9 cellular contexts compared by ENCODE assay signal in genomic region chr9:136943291-136944093, GRCh38. TPM values are rescaled to one million over a fixed set of nuclear protein-coding genes. Genes with fewer than 3 reads are reported as not detected.
A peak's percentile ranks its signal among the peaks of the same experiment; 100 is the strongest.
DNase-seq lines count a peak whose midpoint lies in the region; ATAC-seq, FAIRE-seq and TF ChIP-seq lines count a peak whose summit lies in the region.
"Had no signal": no experiment of that assay in that cellular context is flagged by ENCODE, and none has a peak within 500 bp of the region (broad histone marks: within the 10 kb centered on the region; RNA-seq: fewer than 3 reads in every experiment).

No MANE protein-coding gene starts in this region.

- H3K4me3 Mint-ChIP-seq in CD14-positive monocyte: peak overlapping the region; percentile 73 to 83
- H3K4me3 Mint-ChIP-seq in activated CD4-positive, alpha-beta memory T cell treated with anti-CD3 and anti-CD28 coated beads for 36 hours: peak overlapping the region; percentile 80

- peak overlapping the region; percentile 35 to 75 (median 69) for H3K27ac ChIP-seq in pancreas

- no peaks in the 10 kb centered on the region for H3K9me3 ChIP-seq in pancreas

- H3K4me1 Mint-ChIP-seq in CD14-positive monocyte: peaks cover 18% of the 10 kb centered on the region
- H3K4me1 Mint-ChIP-seq in activated CD4-positive, alpha-beta memory T cell treated with anti-CD3 and anti-CD28 coated beads for 36 hours (ENCODE audit: low read depth): peaks cover 12% of the 10 kb centered on the region

- H3K27ac Mint-ChIP-seq in CD14-positive monocyte: peak overlapping the region in 6 of 7 donors; percentile 30 to 66 (median 54)
- H3K27ac Mint-ChIP-seq in activated CD4-positive, alpha-beta memory T cell treated with anti-CD3 and anti-CD28 coated beads for 36 hours: peak overlapping the region; percentile 86

- intact Hi-C loops in CD14-positive monocyte (cut with micrococcal nuclease) (loop anchor here (2.0 to 10.0 kb wide), 4 partner anchors 57 to 139 kb away; partner anchors contain the start of genes AJM1 (in 1 of the 2), FUT7 (in 1 of the 2), PHPT1 (in 1 of the 2) and RABL6 (in 1 of the 2)), pancreas (cut with DNase I) (loop anchor here in 1 of 3 donors (10.0 kb wide), 2 partner anchors 99 to 149 kb away; partner anchors contain the start of genes AJM1, CCDC183, PHPT1 and TMEM141)
- intact Hi-C loops in activated CD4-positive, alpha-beta memory T cell treated with anti-CD3 and anti-CD28 coated beads for 36 hours (cut with micrococcal nuclease): loop anchor here (1.0 to 10.0 kb wide), 3 partner anchors 61 to 101 kb away; partner anchors contain the start of genes AJM1 and FUT7

- peaks cover 0 to 6% (median 4%) of the 10 kb centered on the region in 3 donors for H3K27me3 Mint-ChIP-seq in CD14-positive monocyte (ENCODE audit: low read depth in 3 of 3)
- no peaks in the 10 kb centered on the region for H3K27me3 Mint-ChIP-seq in activated CD4-positive, alpha-beta memory T cell treated with anti-CD3 and anti-CD28 coated beads for 36 hours

- peaks cover 0 to 2% (median 0%) of the 10 kb centered on the region in 7 donors for H3K9me3 Mint-ChIP-seq in CD14-positive monocyte
- no peaks in the 10 kb centered on the region for H3K9me3 Mint-ChIP-seq in activated CD4-positive, alpha-beta memory T cell treated with anti-CD3 and anti-CD28 coated beads for 36 hours

- FAIRE-seq in pancreas (lab: Jason Lieb, UNC): no peak

- no peaks in the 10 kb centered on the region for H3K27me3 ChIP-seq in pancreas

- POLR2A ChIA-PET in activated CD4-positive, alpha-beta memory T cell treated with anti-CD3 and anti-CD28 coated beads for 36 hours (lab: Charles Lee): interaction anchor here (1.0 to 1.4 kb wide), 4 partner anchors 13 to 91 kb away, joined by 3 to 4 read pairs (median 4); partner anchors contain the start of gene TRAF2

- H3K36me3 ChIP-seq in pancreas: peaks cover 7 to 31% (median 25%) of the 10 kb centered on the region in 3 donors

- 16 to 19% methylated on average over 42 to 51 of the region's 51 CpGs for WGBS in pancreas, 2 donors

- CTCF ChIA-PET in activated CD4-positive, alpha-beta memory T cell treated with anti-CD3 and anti-CD28 coated beads for 36 hours (lab: Charles Lee): interaction anchor here (0.9 to 3.4 kb wide), 7 partner anchors 12 to 101 kb away, joined by 3 to 13 read pairs (median 7); partner anchors contain the start of genes AJM1 and PAXX

- DNase-seq in CD14-positive monocyte (ENCODE audit: low spot score) (peak; percentile 54), GM19238 (ENCODE audit: insufficient read length, low spot score) (peak; percentile 65), fibroblast of peridontal ligament (ENCODE audit: extremely low read depth) (peak; percentile 10), pancreas (peak in 5 of 6 donors; percentile 44 to 76 (median 62)), NCI-H510A (lab: John Stamatoyannopoulos, UW) (no peak)
- peak; percentile 56 for DNase-seq in activated CD4-positive, alpha-beta memory T cell treated with anti-CD3 and anti-CD28 coated beads for 36 hours
- DNase-seq in NK-92 treated with Interleukin-12 subunit alpha and Interleukin-12 subunit beta, amount 100 ng/mL, for 24 hours (lab: John Stamatoyannopoulos, UW): no peak

- TF ChIP-seq CTCF in CD14-positive monocyte (IDR thresholded peaks at IDR 0.05): no peak
- no peak for TF ChIP-seq CTCF in pancreas (IDR thresholded peaks at IDR 0.05)

- H3K4me3 ChIP-seq in pancreas: peak overlapping the region; percentile 85 to 92 (median 88)

- ATAC-seq in HG03460 (IDR thresholded peaks at IDR 0.05; ENCODE audit: unreplicated experiment): peak; percentile 11
- ATAC-seq in pancreas: peak; percentile 1 to 24 (median 5)

- peaks cover 0 to 3% (median 0%) of the 10 kb centered on the region in 3 donors for H3K4me1 ChIP-seq in pancreas

- H3K36me3 Mint-ChIP-seq in CD14-positive monocyte: peaks cover 26 to 44% of the 10 kb centered on the region in 2 donors
- H3K36me3 Mint-ChIP-seq in activated CD4-positive, alpha-beta memory T cell treated with anti-CD3 and anti-CD28 coated beads for 36 hours: peaks cover 26% of the 10 kb centered on the region

RNA-seq across cellular contexts. Expression of gene FBXW5, which starts 1.0 kb away (rescaled TPM):
- 10 to 100 TPM; 85.3 to 92.7 TPM for polyA plus RNA-seq in CD14-positive monocyte
- total RNA-seq in activated CD4-positive, alpha-beta memory T cell treated with anti-CD3 and anti-CD28 coated beads for 36 hours: 10 to 100 TPM; 66.8 to 69.4 TPM
- total RNA-seq in pancreas: 10 to 100 TPM; 56.2 to 80.2 (median 60.4) TPM
- polyA plus RNA-seq in pancreas: 100 to 1,000 TPM; 112 to 117 TPM

RNA-seq across cellular contexts. Expression of gene C8G, which starts 1.6 kb away (rescaled TPM):
- polyA plus RNA-seq in CD14-positive monocyte (under 1 TPM in 1 of 2 donors, not detected in 1; 0.55 TPM), pancreas (1 to 10 TPM in 1 of 2 donors, under 1 TPM in 1; 0.84 to 5.0 TPM)
- under 1 TPM; 0.90 to 0.94 TPM for total RNA-seq in activated CD4-positive, alpha-beta memory T cell treated with anti-CD3 and anti-CD28 coated beads for 36 hours
- total RNA-seq in pancreas: 1 to 10 TPM in 1 of 6 donors, under 1 TPM in 4, not detected in 1; 0.24 to 1.2 (median 0.43) TPM

RNA-seq across cellular contexts. Expression of gene LCN12, which starts 8.6 kb away (rescaled TPM):
- not detected for polyA plus RNA-seq in CD14-positive monocyte
- 1 to 10 TPM; 1.6 to 2.1 TPM for total RNA-seq in activated CD4-positive, alpha-beta memory T cell treated with anti-CD3 and anti-CD28 coated beads for 36 hours
- total RNA-seq in pancreas: 1 to 10 TPM in 5 of 6 donors, under 1 TPM in 1; 0.57 to 7.6 (median 3.0) TPM
- polyA plus RNA-seq in pancreas: 10 to 100 TPM in 1 of 2 donors, 1 to 10 TPM in 1; 9.0 to 16.5 TPM

RNA-seq across cellular contexts. Expression of gene PTGDS, which starts 33.8 kb away (rescaled TPM):
- under 1 TPM in 1 of 2 donors, not detected in 1; 0.34 TPM for polyA plus RNA-seq in CD14-positive monocyte
- not detected for total RNA-seq in activated CD4-positive, alpha-beta memory T cell treated with anti-CD3 and anti-CD28 coated beads for 36 hours
- 10 to 100 TPM in 4 of 6 donors, 1 to 10 TPM in 2; 5.7 to 42.7 (median 25.8) TPM for total RNA-seq in pancreas
- polyA plus RNA-seq in pancreas: 10 to 100 TPM; 35.0 to 49.1 TPM

RNA-seq across cellular contexts. Expression of gene LCNL1, which starts 39.3 kb away (rescaled TPM):
- polyA plus RNA-seq in CD14-positive monocyte: not detected
- not detected for total RNA-seq in activated CD4-positive, alpha-beta memory T cell treated with anti-CD3 and anti-CD28 coated beads for 36 hours
- total RNA-seq in pancreas: under 1 TPM in 3 of 6 donors, not detected in 3; 0.12 to 0.17 (median 0.14) TPM
- polyA plus RNA-seq in pancreas: under 1 TPM; 0.23 to 0.38 TPM
- total RNA-seq: T-helper 1 cell treated with Interleukin-12 subunit alpha and Interleukin-12 subunit beta and Interleukin-4 antibody, amounts not matched to agents 30 ng/mL and 1 ng/mL, for 36 hours had no signal

Comparison
In these comparisons a context has a peak if more than half of its experiments do, and no peak if none do; other contexts are left out.
1. DNase-seq: peak in CD14-positive monocyte (single experiment), GM19238 (single experiment), activated CD4-positive, alpha-beta memory T cell treated with anti-CD3 and anti-CD28 coated beads for 36 hours (single experiment), fibroblast of peridontal ligament (single experiment) and pancreas (5 of 6); none in NCI-H510A (single experiment) and NK-92 treated with Interleukin-12 subunit alpha and Interleukin-12 subunit beta, amount 100 ng/mL, for 24 hours (single experiment).